35 cellular contexts compared by ENCODE assay signal in genomic region chr19:2278504-2279158, GRCh38. TPM values are rescaled to one million over a fixed set of nuclear protein-coding genes. Genes with fewer than 3 reads are reported as not detected.
DNase-seq lines count a peak whose midpoint lies in the region; ATAC-seq and TF ChIP-seq lines count a peak whose summit lies in the region.
"Had no signal": no experiment of that assay in that cellular context is flagged by ENCODE, and none has a peak within 500 bp of the region (broad histone marks: within the 10 kb centered on the region; RNA-seq: fewer than 3 reads in every experiment).

No MANE protein-coding gene starts in this region.

- no peak overlapping the region for H2BK12ac ChIP-seq in neuronal stem cell (ENCODE audit: low read length)

- no peak overlapping the region for H2AK5ac ChIP-seq in neuronal stem cell (ENCODE audit: low read depth, low read length)

- no peaks in the 10 kb centered on the region for H3K27me3 ChIP-seq in SK-N-SH (ENCODE audit: insufficient read depth)
- H3K27me3 ChIP-seq in duodenal mucosa (ENCODE audit: control insufficient read depth in 1 of 2, insufficient read depth in 2 of 2, low read length in 2 of 2) = peaks cover 0 to 3% of the 10 kb centered on the region in 2 donors
- peaks cover 0 to 18% (median 0%) of the 10 kb centered on the region in 3 experiments for H3K27me3 ChIP-seq in neuronal stem cell (ENCODE audit: control insufficient read depth in 3 of 3, insufficient read depth in 3 of 3, low read depth in 1 of 3, low read length in 3 of 3)
- peaks cover 15% of the 10 kb centered on the region for H3K27me3 ChIP-seq in hepatocyte
- H3K27me3 ChIP-seq: brain microvascular endothelial cell, gastrocnemius medialis, pancreas, SJSA1, suprapubic skin had no signal

- peaks cover 16% of the 10 kb centered on the region for H3K36me3 Mint-ChIP-seq in activated CD8-positive, alpha-beta T cell treated with anti-CD3 and anti-CD28 coated beads, Interleukin-2, amount 10 ng/mL, durations not matched to agents 7 days and 5 days (ENCODE audit: low read depth)

- no peak overlapping the region for H4K91ac ChIP-seq in neuronal stem cell (ENCODE audit: low read depth, low read length, poor library complexity)

- POLR2A ChIA-PET in SK-N-SH (lab: Yijun Ruan, JAX) = no interaction called here
- POLR2A ChIA-PET in activated CD8-positive, alpha-beta T cell treated with anti-CD3 and anti-CD28 coated beads, Interleukin-2, amount 10 ng/mL, durations not matched to agents 7 days and 5 days (lab: Charles Lee) = no interaction called here

- H3K79me1 ChIP-seq in neuronal stem cell (ENCODE audit: low read depth, low read length) = peaks cover 15% of the 10 kb centered on the region

- H3K9me3 ChIP-seq in SK-N-SH (no peaks in the 10 kb centered on the region), duodenal mucosa (ENCODE audit: control insufficient read depth in 1 of 2, low read length in 2 of 2) (no peaks in the 10 kb centered on the region), neuronal stem cell (replicated peaks in 1 of 2; ENCODE audit: control insufficient read depth in 2 of 2, insufficient read depth in 1 of 2, low read depth in 1 of 2, low read length in 2 of 2) (no peaks in the 10 kb centered on the region), hepatocyte (ENCODE audit: low read depth) (no peaks in the 10 kb centered on the region)
- H3K9me3 ChIP-seq: gastrocnemius medialis, lower lobe of right lung, pancreas, SJSA1, suprapubic skin had no signal

- H2BK5ac ChIP-seq in neuronal stem cell (ENCODE audit: low read length) = no peak overlapping the region

- H3K4ac ChIP-seq in neuronal stem cell (ENCODE audit: low read length) = no peak overlapping the region

- no peak overlapping the region for H2BK15ac ChIP-seq in neuronal stem cell (ENCODE audit: low read length)

- peaks cover 5 to 7% of the 10 kb centered on the region in 2 experiments for H3K36me3 ChIP-seq in SK-N-SH (replicated peaks in 1 of 2; ENCODE audit: control insufficient read depth in 1 of 2, insufficient read depth in 2 of 2, low read length in 1 of 2)
- peaks cover 0 to 4% of the 10 kb centered on the region in 2 donors for H3K36me3 ChIP-seq in duodenal mucosa (ENCODE audit: control insufficient read depth in 1 of 2, insufficient read depth in 2 of 2, low read length in 2 of 2)
- peaks cover 6 to 7% of the 10 kb centered on the region in 2 donors for H3K36me3 ChIP-seq in neuronal stem cell (replicated peaks in 1 of 2; ENCODE audit: control insufficient read depth in 2 of 2, insufficient read depth in 2 of 2, low read length in 2 of 2)
- H3K36me3 ChIP-seq in hepatocyte (replicated peaks; ENCODE audit: insufficient read depth, low read depth) = no peaks in the 10 kb centered on the region
- H3K36me3 ChIP-seq: gastrocnemius medialis, pancreas had no signal

- H3K9me2 ChIP-seq in SK-N-SH = no peaks in the 10 kb centered on the region
- H3K9me2 ChIP-seq in hepatocyte (replicated peaks; ENCODE audit: insufficient read depth) = no peaks in the 10 kb centered on the region

- H3K27me3 Mint-ChIP-seq in activated CD8-positive, alpha-beta T cell treated with anti-CD3 and anti-CD28 coated beads, Interleukin-2, amount 10 ng/mL, durations not matched to agents 7 days and 5 days (ENCODE audit: low read depth) = no peaks in the 10 kb centered on the region
- H3K27me3 Mint-ChIP-seq: activated naive CD4-positive, alpha-beta T cell treated with anti-CD3 and anti-CD28 coated beads, Interleukin-2, amount 50 U/mL, for 24 hours; T-cell had no signal

- no peak for ATAC-seq in SK-N-SH treated with all-trans-retinoic acid at 6 μM for 48 hours
- no peak for ATAC-seq in activated CD8-positive, alpha-beta T cell treated with anti-CD3 and anti-CD28 coated beads, Interleukin-2, amount 10 ng/mL, durations not matched to agents 7 days and 5 days
- ATAC-seq: gastrocnemius medialis, lower lobe of right lung, pancreas, T-cell had no signal

- H3K79me2 ChIP-seq in SK-N-SH (ENCODE audit: insufficient read depth) (peaks cover 21% of the 10 kb centered on the region), hepatocyte (peaks cover 12% of the 10 kb centered on the region)

- no peak overlapping the region for H3K27ac Mint-ChIP-seq in activated CD8-positive, alpha-beta T cell treated with anti-CD3 and anti-CD28 coated beads, Interleukin-2, amount 10 ng/mL, durations not matched to agents 7 days and 5 days
- H3K27ac Mint-ChIP-seq: activated naive CD4-positive, alpha-beta T cell treated with anti-CD3 and anti-CD28 coated beads, Interleukin-2, amount 50 U/mL, for 24 hours; activated T-helper 2 cell treated with anti-CD3 and anti-CD28 coated beads, Interferon-gamma antibody, Interleukin-2, Interleukin-4, amounts not matched to agents 10 μg/mL and 5 μg/mL and 100 μg/mL, durations not matched to agents 14 hours and 24 hours and 36 hours; nephron; T-cell had no signal

- H3F3A ChIP-seq in SK-N-SH (replicated peaks; ENCODE audit: insufficient read depth) = no peaks in the 10 kb centered on the region

- TF ChIP-seq RAD21 in SK-N-SH (IDR thresholded peaks at IDR 0.05; ENCODE audit: low read length) = no peak

- H3K4me2 ChIP-seq in SK-N-SH = no peak overlapping the region
- H3K4me2 ChIP-seq in neuronal stem cell (ENCODE audit: insufficient read depth, low read length, poor library complexity, severe bottlenecking) = no peak overlapping the region
- H3K4me2 ChIP-seq in hepatocyte = no peak overlapping the region

- no peak overlapping the region for H2BK120ac ChIP-seq in neuronal stem cell (ENCODE audit: low read depth, low read length)

- 77% methylated on average over 5 of the region's 33 CpGs for WGBS in SK-N-SH (ENCODE audit: low lambda C conversion rate)
- no CpG with 5 or more reads among the region's 33 CpGs for WGBS in neuronal stem cell (ENCODE audit: extremely low coverage in 2 of 2, insufficient read length in 2 of 2, insufficient replicate concordance in 1 of 2), 2 donors
- 88% methylated on average over 17 of the region's 33 CpGs for WGBS in hepatocyte (ENCODE audit: low lambda C conversion rate, missing lambda C conversion rate)

- no peaks in the 10 kb centered on the region for H3K9me3 Mint-ChIP-seq in activated CD8-positive, alpha-beta T cell treated with anti-CD3 and anti-CD28 coated beads, Interleukin-2, amount 10 ng/mL, durations not matched to agents 7 days and 5 days (ENCODE audit: insufficient read depth)
- H3K9me3 Mint-ChIP-seq: activated naive CD4-positive, alpha-beta T cell treated with anti-CD3 and anti-CD28 coated beads, Interleukin-2, amount 50 U/mL, for 24 hours; activated T-helper 2 cell treated with anti-CD3 and anti-CD28 coated beads, Interferon-gamma antibody, Interleukin-2, Interleukin-4, amounts not matched to agents 10 μg/mL and 5 μg/mL and 100 μg/mL, durations not matched to agents 14 hours and 24 hours and 36 hours; nephron; T-cell had no signal

- H3K27ac ChIP-seq in SK-N-SH (ENCODE audit: low read depth in 2 of 2, low read length in 1 of 2) = no peak overlapping the region
- no peak overlapping the region for H3K27ac ChIP-seq in duodenal mucosa (ENCODE audit: low read depth, low read length)
- H3K27ac ChIP-seq in neuronal stem cell (replicated peaks; ENCODE audit: low read length) = no peak overlapping the region
- no peak overlapping the region for H3K27ac ChIP-seq in hepatocyte
- H3K27ac ChIP-seq: 22Rv1, brain microvascular endothelial cell, gastrocnemius medialis, HL-60, lower lobe of right lung, pancreas, SJSA1, skin epidermis, suprapubic skin had no signal

- peaks cover 17% of the 10 kb centered on the region for H4K20me1 ChIP-seq in SK-N-SH (ENCODE audit: insufficient read depth)
- H4K20me1 ChIP-seq in hepatocyte (ENCODE audit: insufficient read depth, poor library complexity, severe bottlenecking) = peaks cover 14% of the 10 kb centered on the region

- H3K4me3 Mint-ChIP-seq in activated CD8-positive, alpha-beta T cell treated with anti-CD3 and anti-CD28 coated beads, Interleukin-2, amount 10 ng/mL, durations not matched to agents 7 days and 5 days = no peak overlapping the region
- H3K4me3 Mint-ChIP-seq: activated naive CD4-positive, alpha-beta T cell treated with anti-CD3 and anti-CD28 coated beads, Interleukin-2, amount 50 U/mL, for 24 hours; nephron; T-cell had no signal

- H3K4me1 ChIP-seq in SK-N-SH (ENCODE audit: control insufficient read depth in 1 of 2, insufficient read depth in 2 of 2, low read depth in 1 of 2, low read length in 1 of 2) = peaks cover 0 to 16% of the 10 kb centered on the region in 2 experiments; a peak in 1 of 4 replicates
- peaks cover 20 to 21% of the 10 kb centered on the region in 2 donors for H3K4me1 ChIP-seq in duodenal mucosa (ENCODE audit: control insufficient read depth in 1 of 2, insufficient read depth in 2 of 2, low read length in 2 of 2)
- peaks cover 5 to 15% of the 10 kb centered on the region in 2 donors for H3K4me1 ChIP-seq in neuronal stem cell (ENCODE audit: control insufficient read depth in 2 of 2, insufficient read depth in 1 of 2, low read depth in 1 of 2, low read length in 2 of 2)
- H3K4me1 ChIP-seq in hepatocyte (ENCODE audit: insufficient read depth) = peaks cover 11% of the 10 kb centered on the region

- H4K8ac ChIP-seq in neuronal stem cell (ENCODE audit: low read depth, low read length) = no peak overlapping the region

- H3K9ac ChIP-seq in SK-N-SH (no peak overlapping the region), duodenal mucosa (ENCODE audit: low read depth in 1 of 2, low read length in 2 of 2) (no peak overlapping the region), neuronal stem cell (ENCODE audit: low read depth, low read length, poor library complexity) (peak overlapping the region; percentile 4)

- TF ChIP-seq EP300 in SK-N-SH (IDR thresholded peaks at IDR 0.05; ENCODE audit: borderline replicate concordance in 1 of 2, low read depth in 1 of 2, low read length in 1 of 2) = no peak

- H3K18ac ChIP-seq in neuronal stem cell (ENCODE audit: low read length) = peak overlapping the region; percentile 38

- H3K4me3 ChIP-seq in SK-N-SH (ENCODE audit: low read depth in 2 of 2, low read length in 1 of 2) (no peak overlapping the region), duodenal mucosa (ENCODE audit: low read depth in 1 of 2, low read length in 2 of 2) (peak overlapping the region; percentile 8 to 43), neuronal stem cell (ENCODE audit: low read length in 2 of 2) (no peak overlapping the region), hepatocyte (no peak overlapping the region)
- H3K4me3 ChIP-seq: gastrocnemius medialis, lower lobe of right lung, pancreas, SJSA1, skin epidermis, suprapubic skin had no signal

- TF ChIP-seq CTCF in SK-N-SH (IDR thresholded peaks at IDR 0.05) (no peak), hepatocyte (IDR thresholded peaks at IDR 0.05; ENCODE audit: poor library complexity) (no peak)

- H3K23ac ChIP-seq in neuronal stem cell (ENCODE audit: low read depth, low read length, poor library complexity) = no peak overlapping the region

- peaks cover 35% of the 10 kb centered on the region for H3K4me1 Mint-ChIP-seq in activated CD8-positive, alpha-beta T cell treated with anti-CD3 and anti-CD28 coated beads, Interleukin-2, amount 10 ng/mL, durations not matched to agents 7 days and 5 days (ENCODE audit: low read depth)

- DNase-seq in SK-N-SH = peak; percentile 28
- peak; percentile 36 for DNase-seq in HT-29 (ENCODE audit: low spot score)
- no peak for DNase-seq in neuronal stem cell (ENCODE audit: low spot score)
- no peak for DNase-seq in activated CD8-positive, alpha-beta T cell treated with anti-CD3 and anti-CD28 coated beads, Interleukin-2, amount 10 ng/mL, durations not matched to agents 7 days and 5 days
- no peak for DNase-seq in hepatocyte (ENCODE audit: low spot score)
- no peak for DNase-seq in COR-L47 (lab: John Stamatoyannopoulos, UW)
- DNase-seq: activated CD4-positive, alpha-beta T cell treated with anti-CD3 and anti-CD28 coated beads, Interleukin-2, amount 50 U/mL, for 48 hours; activated CD8-positive, alpha-beta memory T cell treated with anti-CD3 and anti-CD28 coated beads, Interleukin-2, amount 50 U/mL, for 4 hours; amygdala; brain microvascular endothelial cell; gastrocnemius medialis; lower lobe of right lung; MV-4-11; NCI-H1436; NCI-H2081 treated with DMSO at 0.1 percent for 48 hours; NCI-H2227 treated with DMSO at 0.1 percent for 48 hours; pancreas; retina; stimulated activated naive CD4-positive, alpha-beta T cell treated with Interleukin-2 at 50 U/mL for 16 hours; T-cell had no signal

- H2AFZ ChIP-seq in SK-N-SH (ENCODE audit: low read depth) (no peak overlapping the region), neuronal stem cell (ENCODE audit: low read length) (no peak overlapping the region), hepatocyte (no peak overlapping the region)

- no peak overlapping the region for H3K14ac ChIP-seq in neuronal stem cell (ENCODE audit: low read length)

- CTCF ChIA-PET in SK-N-SH (lab: Yijun Ruan, JAX) = interaction anchor here (0.9 to 11.9 kb wide), 5 partner anchors 10 to 40 kb away, joined by 3 to 284 read pairs (median 5); partner anchors contain the start of gene LINGO3
- CTCF ChIA-PET in activated CD8-positive, alpha-beta T cell treated with anti-CD3 and anti-CD28 coated beads, Interleukin-2, amount 10 ng/mL, durations not matched to agents 7 days and 5 days (lab: Charles Lee) = no interaction called here

RNA-seq across cellular contexts. Expression of gene PEAK3, which starts 3.3 kb away (rescaled TPM):
- polyA plus RNA-seq in SK-N-SH (2012; rRNA removed) = not detected in 2 replicates
- polyA plus RNA-seq in SK-N-SH (2012; cell fraction: cytosol; rRNA removed) = not detected in 2 replicates
- polyA plus RNA-seq in SK-N-SH (2012; cell fraction: nucleus; rRNA removed) = not detected in 2 replicates
- total RNA-seq in HT-29 (2014; rRNA removed; shearing (Covaris generic)) = not detected in 2 replicates
- polyA plus RNA-seq in neuronal stem cell (2013, experiment 1 of 2) = not detected
- not detected for polyA plus RNA-seq in neuronal stem cell (2013, experiment 2 of 2)
- total RNA-seq in activated CD8-positive, alpha-beta T cell treated with anti-CD3 and anti-CD28 coated beads, Interleukin-2, amount 10 ng/mL, durations not matched to agents 7 days and 5 days = under 1 TPM; 0.16 to 0.34 TPM
- not detected in 2 replicates for total RNA-seq in hepatocyte
- 0.15 and 0.57 TPM in 2 replicates for polyA plus RNA-seq in hepatocyte
- total RNA-seq: endothelial cell of umbilical vein, SJSA1 had no signal

RNA-seq across cellular contexts. Expression of gene JSRP1, which starts 22.4 kb away (rescaled TPM):
- polyA plus RNA-seq in SK-N-SH (2012; rRNA removed) (0.76 and 0.88 TPM in 2 replicates), hepatocyte (0.91 and 0.93 TPM in 2 replicates)
- polyA plus RNA-seq in SK-N-SH (2012; cell fraction: cytosol; rRNA removed) = 0.58 and 0.66 TPM in 2 replicates
- polyA plus RNA-seq in SK-N-SH (2012; cell fraction: nucleus; rRNA removed) = 0.75 and 1.8 TPM in 2 replicates
- 0.34 and 0.38 TPM in 2 replicates for total RNA-seq in HT-29 (2014; rRNA removed; shearing (Covaris generic))
- polyA plus RNA-seq in neuronal stem cell (2013, experiment 1 of 2) = 0.22 TPM
- polyA plus RNA-seq in neuronal stem cell (2013, experiment 2 of 2) = 0.15 TPM
- not detected for total RNA-seq in activated CD8-positive, alpha-beta T cell treated with anti-CD3 and anti-CD28 coated beads, Interleukin-2, amount 10 ng/mL, durations not matched to agents 7 days and 5 days
- 0.30 TPM in 1 of 2 replicates, not detected in the other for total RNA-seq in hepatocyte
- total RNA-seq: endothelial cell of umbilical vein, H4, lower lobe of right lung, mononuclear cell, SJSA1, suprapubic skin had no signal
- polyA plus RNA-seq: endothelial cell of umbilical vein had no signal

RNA-seq across cellular contexts. Expression of gene LINGO3, which starts 29.3 kb away (rescaled TPM):
- polyA plus RNA-seq in SK-N-SH (2012; rRNA removed) (not detected in 2 replicates), hepatocyte (not detected in 2 replicates)
- not detected in 2 replicates for polyA plus RNA-seq in SK-N-SH (2012; cell fraction: cytosol; rRNA removed)
- 0.04 TPM in 1 of 2 replicates, not detected in the other for polyA plus RNA-seq in SK-N-SH (2012; cell fraction: nucleus; rRNA removed)
- total RNA-seq in HT-29 (2014; rRNA removed; shearing (Covaris generic)) = 0.20 TPM in 1 of 2 replicates, not detected in the other
- 0.99 TPM for polyA plus RNA-seq in neuronal stem cell (2013, experiment 1 of 2)
- polyA plus RNA-seq in neuronal stem cell (2013, experiment 2 of 2) = 1.1 TPM
- under 1 TPM; 0.66 to 0.76 TPM for total RNA-seq in activated CD8-positive, alpha-beta T cell treated with anti-CD3 and anti-CD28 coated beads, Interleukin-2, amount 10 ng/mL, durations not matched to agents 7 days and 5 days
- total RNA-seq in hepatocyte = not detected in 2 replicates
- total RNA-seq: chondrocyte, endothelial cell of umbilical vein, gastrocnemius medialis, lower lobe of right lung, SJSA1, suprapubic skin, ureter had no signal
- polyA plus RNA-seq: endothelial cell of umbilical vein had no signal

RNA-seq across cellular contexts. Expression of gene AMH, which starts 29.5 kb away (rescaled TPM):
- polyA plus RNA-seq in SK-N-SH (2012; rRNA removed) (16.0 and 18.1 TPM in 2 replicates), hepatocyte (20.9 and 22.3 TPM in 2 replicates)
- polyA plus RNA-seq in SK-N-SH (2012; cell fraction: cytosol; rRNA removed) = 1.4 and 2.7 TPM in 2 replicates
- polyA plus RNA-seq in SK-N-SH (2012; cell fraction: nucleus; rRNA removed) = 255 and 564 TPM in 2 replicates
- 17.3 and 19.9 TPM in 2 replicates for total RNA-seq in HT-29 (2014; rRNA removed; shearing (Covaris generic))
- polyA plus RNA-seq in neuronal stem cell (2013, experiment 1 of 2) = 10.1 TPM
- polyA plus RNA-seq in neuronal stem cell (2013, experiment 2 of 2) = 9.2 TPM
- total RNA-seq in activated CD8-positive, alpha-beta T cell treated with anti-CD3 and anti-CD28 coated beads, Interleukin-2, amount 10 ng/mL, durations not matched to agents 7 days and 5 days = 10 to 100 TPM; 10.3 to 12.1 TPM
- 3.9 and 8.2 TPM in 2 replicates for total RNA-seq in hepatocyte

RNA-seq across cellular contexts. Expression of gene SF3A2, which starts 42.0 kb away (rescaled TPM):
- polyA plus RNA-seq in SK-N-SH (2012; rRNA removed) (35.0 and 55.8 TPM in 2 replicates), hepatocyte (75.3 and 81.1 TPM in 2 replicates)
- polyA plus RNA-seq in SK-N-SH (2012; cell fraction: cytosol; rRNA removed) = 18.7 and 29.3 TPM in 2 replicates
- 271 and 351 TPM in 2 replicates for polyA plus RNA-seq in SK-N-SH (2012; cell fraction: nucleus; rRNA removed)
- total RNA-seq in HT-29 (2014; rRNA removed; shearing (Covaris generic)) = 80.5 and 102 TPM in 2 replicates
- polyA plus RNA-seq in neuronal stem cell (2013, experiment 1 of 2) = 117 TPM
- 115 TPM for polyA plus RNA-seq in neuronal stem cell (2013, experiment 2 of 2)
- 100 to 1,000 TPM; 157 to 163 TPM for total RNA-seq in activated CD8-positive, alpha-beta T cell treated with anti-CD3 and anti-CD28 coated beads, Interleukin-2, amount 10 ng/mL, durations not matched to agents 7 days and 5 days
- 17.9 and 21.2 TPM in 2 replicates for total RNA-seq in hepatocyte

Comparison
In these comparisons a context has a peak if more than half of its experiments do, and no peak if none do; other contexts are left out.
1. DNase-seq: peak in SK-N-SH (single experiment) and HT-29 (single experiment); none in neuronal stem cell (single experiment), activated CD8-positive, alpha-beta T cell treated with anti-CD3 and anti-CD28 coated beads, Interleukin-2, amount 10 ng/mL, durations not matched to agents 7 days and 5 days (single experiment), hepatocyte (single experiment) and COR-L47 (single experiment).
2. H3K4me3 ChIP-seq: peak in duodenal mucosa (2 of 2); none in SK-N-SH (0 of 2), neuronal stem cell (0 of 2) and hepatocyte (single experiment).